In the genomic region with DNA sequence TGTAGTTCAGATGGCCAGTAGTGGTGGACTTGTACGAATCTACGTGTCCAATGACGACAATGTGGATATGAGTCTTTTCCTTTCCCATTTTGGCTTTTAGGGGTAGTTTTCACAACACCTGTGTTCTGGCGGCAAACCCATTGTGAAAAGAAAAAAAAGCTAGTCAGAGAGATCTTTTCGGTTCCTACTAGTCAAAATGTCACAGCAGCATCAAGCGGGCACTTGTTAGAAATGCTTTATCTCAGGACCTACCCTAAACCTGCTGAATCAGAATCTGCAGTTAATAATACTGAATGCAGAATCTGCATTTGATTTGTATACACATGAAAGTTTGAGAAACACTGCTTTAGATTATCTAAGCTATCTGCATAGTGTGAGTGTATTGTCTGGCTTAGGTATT, we compare ENCODE assay signal across 25 cellular contexts. TPM values are rescaled to one million over a fixed set of nuclear protein-coding genes. Genes with fewer than 3 reads are reported as not detected.
DNase-seq lines count a peak whose midpoint lies in the region; ATAC-seq and TF ChIP-seq lines count a peak whose summit lies in the region.
"Had no signal": no experiment of that assay in that cellular context is flagged by ENCODE, and none has a peak within 500 bp of the region (broad histone marks: within the 10 kb centered on the region; RNA-seq: fewer than 3 reads in every experiment).

No MANE protein-coding gene starts in this region.

- no peak overlapping the region for H3K9ac ChIP-seq in SU-DHL-6 (ENCODE audit: low read length)

- no peak overlapping the region for H3K4me3 Mint-ChIP-seq in activated T-cell treated with anti-CD3 and anti-CD28 coated beads, Interleukin-2, amount 50 U/mL, for 72 hours
- no peak overlapping the region for H3K4me3 Mint-ChIP-seq in progenitor cell of endocrine pancreas (ENCODE audit: low read depth)
- H3K4me3 Mint-ChIP-seq: activated naive CD4-positive, alpha-beta T cell treated with anti-CD3 and anti-CD28 coated beads, Interleukin-2, amount 10 ng/mL, durations not matched to agents 7 days and 5 days; activated T-helper 1 cell treated with anti-CD3 and anti-CD28 coated beads, Interleukin-12 subunit alpha, Interleukin-12 subunit beta, Interleukin-2, Interleukin-4 antibody, amounts not matched to agents 30 ng/mL and 10 ng/mL and 1 ng/mL, durations not matched to agents 14 hours and 24 hours and 36 hours; T-cell; type B pancreatic cell had no signal

- peak overlapping the region; percentile 14 for H3K4me2 ChIP-seq in SU-DHL-6 (ENCODE audit: low read depth, low read length, poor library complexity, severe bottlenecking)

- H3K27me3 ChIP-seq in SU-DHL-6 (ENCODE audit: low read length): no peaks in the 10 kb centered on the region
- H3K27me3 ChIP-seq: heart left ventricle, neutrophil, right lobe of liver had no signal

- ATAC-seq in activated T-cell treated with anti-CD3 and anti-CD28 coated beads, Interleukin-2, amount 50 U/mL, for 72 hours (replicated peaks in 1 of 2): no peak
- peak; percentile 46 for ATAC-seq in GM19395 (IDR thresholded peaks at IDR 0.05; ENCODE audit: unreplicated experiment)
- ATAC-seq in HG02885 (IDR thresholded peaks at IDR 0.05; ENCODE audit: poor library complexity, unreplicated experiment): no peak
- ATAC-seq: right lobe of liver, T-cell had no signal

- no peaks in the 10 kb centered on the region for H3K9me3 ChIP-seq in SU-DHL-6 (ENCODE audit: insufficient read depth, low read length)
- H3K9me3 ChIP-seq: HAP-1, heart left ventricle, neutrophil, right lobe of liver had no signal

- H3K36me3 Mint-ChIP-seq in activated T-cell treated with anti-CD3 and anti-CD28 coated beads, Interleukin-2, amount 50 U/mL, for 72 hours (ENCODE audit: insufficient read depth in 2 of 2): peaks cover 8 to 14% of the 10 kb centered on the region in 2 donors
- H3K36me3 Mint-ChIP-seq in progenitor cell of endocrine pancreas (ENCODE audit: insufficient read depth): peaks cover 18% of the 10 kb centered on the region

- peak overlapping the region; percentile 1 for H3K27ac Mint-ChIP-seq in activated T-cell treated with anti-CD3 and anti-CD28 coated beads, Interleukin-2, amount 50 U/mL, for 72 hours
- peak overlapping the region; percentile 38 for H3K27ac Mint-ChIP-seq in progenitor cell of endocrine pancreas
- H3K27ac Mint-ChIP-seq: activated naive CD4-positive, alpha-beta T cell treated with anti-CD3 and anti-CD28 coated beads, Interleukin-2, amount 10 ng/mL, durations not matched to agents 7 days and 5 days; activated T-helper 1 cell treated with anti-CD3 and anti-CD28 coated beads, Interleukin-12 subunit alpha, Interleukin-12 subunit beta, Interleukin-2, Interleukin-4 antibody, amounts not matched to agents 30 ng/mL and 10 ng/mL and 1 ng/mL, durations not matched to agents 14 hours and 24 hours and 36 hours; type B pancreatic cell had no signal

- no peak overlapping the region for H3K4me3 ChIP-seq in SU-DHL-6 (ENCODE audit: insufficient read depth, low read length, poor library complexity, severe bottlenecking)
- H3K4me3 ChIP-seq: HAP-1, heart left ventricle, lung, right lobe of liver had no signal

- no peaks in the 10 kb centered on the region for H3K9me3 Mint-ChIP-seq in activated T-cell treated with anti-CD3 and anti-CD28 coated beads, Interleukin-2, amount 50 U/mL, for 72 hours
- peaks cover under 1% of the 10 kb centered on the region for H3K9me3 Mint-ChIP-seq in progenitor cell of endocrine pancreas (ENCODE audit: low read depth)
- H3K9me3 Mint-ChIP-seq: activated naive CD4-positive, alpha-beta T cell treated with anti-CD3 and anti-CD28 coated beads, Interleukin-2, amount 10 ng/mL, durations not matched to agents 7 days and 5 days; activated T-helper 1 cell treated with anti-CD3 and anti-CD28 coated beads, Interleukin-12 subunit alpha, Interleukin-12 subunit beta, Interleukin-2, Interleukin-4 antibody, amounts not matched to agents 30 ng/mL and 10 ng/mL and 1 ng/mL, durations not matched to agents 14 hours and 24 hours and 36 hours; T-cell had no signal

- H2AFZ ChIP-seq in SU-DHL-6 (ENCODE audit: low read depth, low read length, severe bottlenecking): no peak overlapping the region

- H3K36me3 ChIP-seq in SU-DHL-6 (ENCODE audit: low read length): peaks cover 4% of the 10 kb centered on the region; the same call in 1 of the 2 replicates
- H3K36me3 ChIP-seq: neutrophil, right lobe of liver had no signal

- H3K27ac ChIP-seq in SU-DHL-6 (ENCODE audit: low read depth, low read length): no peak overlapping the region
- H3K27ac ChIP-seq: heart left ventricle, neutrophil, right lobe of liver had no signal

- TF ChIP-seq CTCF in SU-DHL-6 (IDR thresholded peaks at IDR 0.05; ENCODE audit: insufficient read depth, low read length, poor library complexity, severe bottlenecking): no peak
- TF ChIP-seq CTCF in progenitor cell of endocrine pancreas (IDR thresholded peaks at IDR 0.05; ENCODE audit: unreplicated experiment): no peak

- peaks cover 99% of the 10 kb centered on the region for H3K79me2 ChIP-seq in SU-DHL-6 (ENCODE audit: insufficient read depth, low read length)

- peaks cover 51% of the 10 kb centered on the region for H3K4me1 Mint-ChIP-seq in activated T-cell treated with anti-CD3 and anti-CD28 coated beads, Interleukin-2, amount 50 U/mL, for 72 hours (ENCODE audit: low read depth)
- H3K4me1 Mint-ChIP-seq in progenitor cell of endocrine pancreas (ENCODE audit: low read depth): peaks cover 6% of the 10 kb centered on the region

- no peaks in the 10 kb centered on the region for H3K27me3 Mint-ChIP-seq in activated T-cell treated with anti-CD3 and anti-CD28 coated beads, Interleukin-2, amount 50 U/mL, for 72 hours (ENCODE audit: low read depth)
- no peaks in the 10 kb centered on the region for H3K27me3 Mint-ChIP-seq in progenitor cell of endocrine pancreas
- H3K27me3 Mint-ChIP-seq: activated naive CD4-positive, alpha-beta T cell treated with anti-CD3 and anti-CD28 coated beads, Interleukin-2, amount 10 ng/mL, durations not matched to agents 7 days and 5 days; T-cell; type B pancreatic cell had no signal

- DNase-seq in activated T-cell treated with anti-CD3 and anti-CD28 coated beads, Interleukin-2, amount 50 U/mL, for 72 hours: no peak
- no peak for DNase-seq in activated T-cell treated with anti-CD3 and anti-CD28 coated beads, Interleukin-2, amount 50 U/mL, for 1 hour
- DNase-seq in progenitor cell of endocrine pancreas (ENCODE audit: low spot score, unreplicated experiment) (no peak), NCI-H2171 (lab: John Stamatoyannopoulos, UW) (no peak), NCI-H2196 (lab: John Stamatoyannopoulos, UW; ENCODE audit: unreplicated experiment) (no peak)
- DNase-seq: activated naive CD4-positive, alpha-beta T cell treated with anti-CD3 and anti-CD28 coated beads, Interleukin-2, amount 10 ng/mL, durations not matched to agents 7 days and 5 days; DMS153; effector memory CD4-positive, alpha-beta T cell; heart left ventricle; KBM-7; kidney glomerular epithelial cell; MM.1S; NCI-H2029; NCI-H2227 treated with DMSO at 0.1 percent for 48 hours; right lobe of liver; stimulated activated CD4-positive, alpha-beta T cell treated with anti-CD3 and anti-CD28 coated beads, Interleukin-2, amount 100 ng/mL, for 48 hours; T-cell had no signal

- peaks cover 23% of the 10 kb centered on the region; the same call in 1 of the 2 replicates for H4K20me1 ChIP-seq in SU-DHL-6 (ENCODE audit: low read depth, low read length)

- no peaks in the 10 kb centered on the region for H3F3A ChIP-seq in SU-DHL-6 (ENCODE audit: insufficient read depth)

- H3K9me2 ChIP-seq in SU-DHL-6 (replicated peaks; ENCODE audit: insufficient read depth, low read length): no peaks in the 10 kb centered on the region

RNA-seq across cellular contexts. Expression of a gene that starts 18.3 kb away (rescaled TPM):
- 10 to 100 TPM; 59.4 to 64.5 TPM for total RNA-seq in activated T-cell treated with anti-CD3 and anti-CD28 coated beads, Interleukin-2, amount 50 U/mL, for 72 hours
- total RNA-seq in progenitor cell of endocrine pancreas: 64.9 and 68.5 TPM in 2 replicates
